ENCODE assay signal across 8 cellular contexts in genomic region chr6:139539852-139540251, GRCh38.
DNase-seq lines count a peak whose midpoint lies in the region; ATAC-seq and TF ChIP-seq lines count a peak whose summit lies in the region.

No MANE protein-coding gene starts in this region.

- TF ChIP-seq CTCF in astrocyte of the spinal cord (IDR thresholded peaks at IDR 0.05; ENCODE audit: low read depth, low read length) = no peak
- no peak for TF ChIP-seq CTCF in lung (IDR thresholded peaks at IDR 0.05; ENCODE audit: control extremely low read depth, extremely low read depth)

- DNase-seq in CD4-positive, alpha-beta memory T cell = no peak
- DNase-seq in astrocyte of the spinal cord (ENCODE audit: low read depth, low spot score) = peak; percentile 95
- peak; percentile 65 for DNase-seq in lung (ENCODE audit: low spot score)
- no peak for DNase-seq in effector CD8-positive, alpha-beta T cell (lab: John Stamatoyannopoulos, UW)
- DNase-seq in amygdala (lab: John Stamatoyannopoulos, UW) = no peak

- no peaks in the 10 kb centered on the region for H3K36me3 Mint-ChIP-seq in CD4-positive, alpha-beta memory T cell

- no peaks in the 10 kb centered on the region for H3K27me3 ChIP-seq in CD4-positive, alpha-beta memory T cell (ENCODE audit: insufficient read depth, low read length)
- no peaks in the 10 kb centered on the region for H3K27me3 ChIP-seq in lung (ENCODE audit: control insufficient read depth, insufficient read depth)

- CTCF ChIA-PET in CD4-positive, alpha-beta memory T cell (lab: Charles Lee; ENCODE audit: partially characterized antibody) = interaction anchor here (1.1 to 2.7 kb wide), 4 partner anchors 9 to 170 kb away, joined by 3 to 10 read pairs (median 6); partner anchors contain the start of gene CITED2

- H3K36me3 ChIP-seq in CD4-positive, alpha-beta memory T cell (ENCODE audit: insufficient read depth, low read length) = no peaks in the 10 kb centered on the region
- no peaks in the 10 kb centered on the region for H3K36me3 ChIP-seq in lung (ENCODE audit: control insufficient read depth in 2 of 2, insufficient read depth in 2 of 2, low read length in 2 of 2)

- H3K9me3 Mint-ChIP-seq in CD4-positive, alpha-beta memory T cell = no peaks in the 10 kb centered on the region

- H3K4me1 ChIP-seq in CD4-positive, alpha-beta memory T cell (ENCODE audit: insufficient read depth, low read length) = peaks cover 70% of the 10 kb centered on the region
- peaks cover 0 to 3% of the 10 kb centered on the region in 2 donors for H3K4me1 ChIP-seq in lung (ENCODE audit: control insufficient read depth in 2 of 2, insufficient read depth in 2 of 2, low read length in 2 of 2)

- H3K27ac Mint-ChIP-seq in CD4-positive, alpha-beta memory T cell = peak overlapping the region; percentile 69 to 93 (median 90)

- no peaks in the 10 kb centered on the region for H3K27me3 Mint-ChIP-seq in CD4-positive, alpha-beta memory T cell

- H3K4me3 ChIP-seq in CD4-positive, alpha-beta memory T cell (ENCODE audit: low read length in 2 of 2) = no peak overlapping the region
- no peak overlapping the region for H3K4me3 ChIP-seq in astrocyte of the spinal cord (ENCODE audit: low read depth, low read length)
- H3K4me3 ChIP-seq in lung = no peak overlapping the region

- ATAC-seq in HG03139 (IDR thresholded peaks at IDR 0.05; ENCODE audit: unreplicated experiment) = peak; percentile 18
- peak; percentile 84 for ATAC-seq in lung (ENCODE audit: insufficient read depth, low FRiP score)
- no peak for ATAC-seq in HG02571 (IDR thresholded peaks at IDR 0.05; ENCODE audit: unreplicated experiment)
- ATAC-seq in GM18861 (IDR thresholded peaks at IDR 0.05; ENCODE audit: unreplicated experiment) = no peak

- peak overlapping the region in 7 of 8 donors; percentile 43 to 82 (median 68) for H3K4me3 Mint-ChIP-seq in CD4-positive, alpha-beta memory T cell

- WGBS in lung, 2 donors = 47 to 61% methylated on average over 12 of the region's 12 CpGs

- in situ Hi-C loops in astrocyte of the spinal cord (cut with HindIII; ENCODE audit: low sequenced_read_pairs) = no loop called here

- intact Hi-C loops in CD4-positive, alpha-beta memory T cell (cut with micrococcal nuclease) = loop anchor here (1.0 to 10.0 kb wide), 2 partner anchors 9 to 555 kb away; partner anchors contain the start of gene REPS1

- no peaks in the 10 kb centered on the region for H3K9me3 ChIP-seq in CD4-positive, alpha-beta memory T cell (ENCODE audit: control insufficient read depth in 1 of 2, low read length in 2 of 2)
- H3K9me3 ChIP-seq in lung (ENCODE audit: control insufficient read depth in 2 of 2, insufficient read depth in 1 of 2, low read length in 1 of 2) = no peaks in the 10 kb centered on the region

- POLR2A ChIA-PET in CD4-positive, alpha-beta memory T cell (lab: Charles Lee; ENCODE audit: partially characterized antibody) = interaction anchor here (2.2 to 8.1 kb wide), 3 partner anchors 9 to 166 kb away, joined by 8 to 153 read pairs (median 21); partner anchors contain the start of gene CITED2

- H3K27ac ChIP-seq in CD4-positive, alpha-beta memory T cell (ENCODE audit: low read depth, low read length) = peak overlapping the region; percentile 46
- peak overlapping the region in 1 of 2 donors; percentile 71 for H3K27ac ChIP-seq in lung (ENCODE audit: low read depth in 1 of 2, low read length in 1 of 2)

- H3K4me1 Mint-ChIP-seq in CD4-positive, alpha-beta memory T cell = peaks cover 42 to 70% (median 52%) of the 10 kb centered on the region in 4 donors

Comparison
In these comparisons a context has a peak if more than half of its experiments do, and no peak if none do; other contexts are left out.
1. DNase-seq: peak in astrocyte of the spinal cord (single experiment) and lung (single experiment); none in CD4-positive, alpha-beta memory T cell (0 of 5), effector CD8-positive, alpha-beta T cell (single experiment) and amygdala (0 of 56).
2. ATAC-seq: peak in HG03139 (single experiment) and lung (single experiment); none in HG02571 (single experiment) and GM18861 (single experiment).